8 cellular contexts compared by ENCODE assay signal in genomic region chr18:50266248-50266704, GRCh38. TPM values are rescaled to one million over a fixed set of nuclear protein-coding genes. Genes with fewer than 3 reads are reported as not detected.
A peak's percentile ranks its signal among the peaks of the same experiment; 100 is the strongest.
DNase-seq lines count a peak whose midpoint lies in the region; FAIRE-seq lines count a peak whose summit lies in the region.

A gene with protein sequence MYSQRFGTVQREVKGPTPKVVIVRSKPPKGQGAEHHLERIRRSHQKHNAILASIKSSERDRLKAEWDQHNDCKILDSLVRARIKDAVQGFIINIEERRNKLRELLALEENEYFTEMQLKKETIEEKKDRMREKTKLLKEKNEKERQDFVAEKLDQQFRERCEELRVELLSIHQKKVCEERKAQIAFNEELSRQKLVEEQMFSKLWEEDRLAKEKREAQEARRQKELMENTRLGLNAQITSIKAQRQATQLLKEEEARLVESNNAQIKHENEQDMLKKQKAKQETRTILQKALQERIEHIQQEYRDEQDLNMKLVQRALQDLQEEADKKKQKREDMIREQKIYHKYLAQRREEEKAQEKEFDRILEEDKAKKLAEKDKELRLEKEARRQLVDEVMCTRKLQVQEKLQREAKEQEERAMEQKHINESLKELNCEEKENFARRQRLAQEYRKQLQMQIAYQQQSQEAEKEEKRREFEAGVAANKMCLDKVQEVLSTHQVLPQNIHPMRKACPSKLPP (minus strand): TSS chr18:50266495. CDS start chr18:50266404, 91 bp downstream.

- no peak for FAIRE-seq in frontal cortex (lab: Jason Lieb, UNC)

- peaks cover 0 to 3% of the 10 kb centered on the region in 2 donors for H3K4me1 ChIP-seq in neuronal stem cell (ENCODE audit: control insufficient read depth in 2 of 2, insufficient read depth in 1 of 2, low read depth in 1 of 2, low read length in 2 of 2)
- peaks cover 17% of the 10 kb centered on the region for H3K4me1 ChIP-seq in stomach smooth muscle (ENCODE audit: control insufficient read depth, insufficient read depth, low read length)

- peak within 1 kb of the TSS; percentile 68 to 92 for H3K4me3 ChIP-seq in neuronal stem cell (ENCODE audit: low read length in 2 of 2)
- H3K4me3 ChIP-seq in stomach smooth muscle (ENCODE audit: low read length in 2 of 2): peak within 1 kb of the TSS; percentile 80 to 93

- H3K23ac ChIP-seq in neuronal stem cell (ENCODE audit: low read depth, low read length, poor library complexity): no peak within 1 kb of the TSS

- H3K27me3 ChIP-seq in neuronal stem cell (ENCODE audit: control insufficient read depth in 3 of 3, insufficient read depth in 3 of 3, low read depth in 1 of 3, low read length in 3 of 3): peaks cover 0 to 2% (median 0%) of the 10 kb centered on the region in 3 experiments
- no peaks in the 10 kb centered on the region for H3K27me3 ChIP-seq in stomach smooth muscle (ENCODE audit: control insufficient read depth in 1 of 2, insufficient read depth in 2 of 2, low read length in 2 of 2)

- H2BK5ac ChIP-seq in neuronal stem cell (ENCODE audit: low read length): no peak within 1 kb of the TSS

- peak within 1 kb of the TSS; percentile 71 for H3K4me2 ChIP-seq in neuronal stem cell (ENCODE audit: insufficient read depth, low read length, poor library complexity, severe bottlenecking)

- no peak within 1 kb of the TSS for H3K14ac ChIP-seq in neuronal stem cell (ENCODE audit: low read length)

- no CpG with 5 or more reads among the region's 37 CpGs for WGBS in neuronal stem cell (ENCODE audit: extremely low coverage in 2 of 2, insufficient read length in 2 of 2, insufficient replicate concordance in 1 of 2), 2 donors

- no peak within 1 kb of the TSS for H4K91ac ChIP-seq in neuronal stem cell (ENCODE audit: low read depth, low read length, poor library complexity)

- DNase-seq in ELR (ENCODE audit: low read depth) (peak; percentile 89), H4 (ENCODE audit: low spot score) (peak; percentile 84), LoVo (ENCODE audit: low spot score) (peak; percentile 85), SHP77 treated with DMSO at 0.1 percent for 48 hours (lab: John Stamatoyannopoulos, UW) (peak; percentile 65), activated gamma-delta T cell treated with Interleukin-2 at 50 U/mL for 16 hours (peak; percentile 87), frontal cortex (ENCODE audit: low spot score in 2 of 2) (peak; percentile 84 to 92), neuronal stem cell (ENCODE audit: low spot score) (peak; percentile 78)

- H2BK12ac ChIP-seq in neuronal stem cell (ENCODE audit: low read length): no peak within 1 kb of the TSS

- no peak within 1 kb of the TSS for H2BK120ac ChIP-seq in neuronal stem cell (ENCODE audit: low read depth, low read length)

- H2AK5ac ChIP-seq in neuronal stem cell (ENCODE audit: low read depth, low read length): no peak within 1 kb of the TSS

- no peak within 1 kb of the TSS for H2BK15ac ChIP-seq in neuronal stem cell (ENCODE audit: low read length)

- H3K9ac ChIP-seq in neuronal stem cell (ENCODE audit: low read depth, low read length, poor library complexity): peak within 1 kb of the TSS; percentile 71
- peak within 1 kb of the TSS; percentile 46 to 60 for H3K9ac ChIP-seq in stomach smooth muscle (ENCODE audit: low read length in 2 of 2)

- no peak within 1 kb of the TSS for H3K4ac ChIP-seq in neuronal stem cell (ENCODE audit: low read length)

- H3K9me3 ChIP-seq in neuronal stem cell (replicated peaks in 1 of 2; ENCODE audit: control insufficient read depth in 2 of 2, insufficient read depth in 1 of 2, low read depth in 1 of 2, low read length in 2 of 2) (peaks cover 0 to 3% of the 10 kb centered on the region in 2 donors), stomach smooth muscle (ENCODE audit: control insufficient read depth in 2 of 2, low read length in 2 of 2) (no peaks in the 10 kb centered on the region)

- H4K8ac ChIP-seq in neuronal stem cell (ENCODE audit: low read depth, low read length): no peak within 1 kb of the TSS

- H3K36me3 ChIP-seq in neuronal stem cell (replicated peaks in 1 of 2; ENCODE audit: control insufficient read depth in 2 of 2, insufficient read depth in 2 of 2, low read length in 2 of 2) (peaks cover 14 to 41% of the 10 kb centered on the region in 2 donors), stomach smooth muscle (ENCODE audit: control insufficient read depth in 2 of 2, insufficient read depth in 2 of 2, low read length in 2 of 2) (peaks cover 14 to 19% of the 10 kb centered on the region in 2 donors)

- H2AFZ ChIP-seq in neuronal stem cell (ENCODE audit: low read length): peak within 1 kb of the TSS; percentile 90

- peak within 1 kb of the TSS; percentile 6 for H3K18ac ChIP-seq in neuronal stem cell (ENCODE audit: low read length)

- no peak within 1 kb of the TSS for H3K27ac ChIP-seq in neuronal stem cell (replicated peaks; ENCODE audit: low read length)
- H3K27ac ChIP-seq in stomach smooth muscle (ENCODE audit: low read length): no peak within 1 kb of the TSS

- H3K79me1 ChIP-seq in neuronal stem cell (ENCODE audit: low read depth, low read length): no peaks in the 10 kb centered on the region

RNA-seq across cellular contexts. Expression of the gene that starts here (rescaled TPM):
- 1.0 TPM in 1 of 2 replicates, not detected in the other for total RNA-seq in H4 (2014; rRNA removed; shearing (Covaris generic))
- total RNA-seq in frontal cortex: 1.2 TPM
- polyA plus RNA-seq in neuronal stem cell (2013, experiment 1 of 2): 1.4 TPM
- 1.4 TPM for polyA plus RNA-seq in neuronal stem cell (2013, experiment 2 of 2)
